ENCODE assay signal across 12 cellular contexts in genomic region chr12:127363392-127363791, GRCh38.
DNase-seq lines count a peak whose midpoint lies in the region; ATAC-seq and TF ChIP-seq lines count a peak whose summit lies in the region.
"Had no signal": no experiment of that assay in that cellular context is flagged by ENCODE, and none has a peak within 500 bp of the region (broad histone marks: within the 10 kb centered on the region; RNA-seq: fewer than 3 reads in every experiment).

No MANE protein-coding gene starts in this region.

- H3K4me1 ChIP-seq in HCT116 (ENCODE audit: control insufficient read depth in 1 of 2, insufficient read depth in 2 of 2, low read length in 2 of 2) (no peaks in the 10 kb centered on the region), PC-9 (replicated peaks; ENCODE audit: insufficient read depth) (no peaks in the 10 kb centered on the region), gastroesophageal sphincter (no peaks in the 10 kb centered on the region)
- no peaks in the 10 kb centered on the region for H3K4me1 ChIP-seq in CD8-positive, alpha-beta T cell (ENCODE audit: insufficient read depth, low read length)

- no peaks in the 10 kb centered on the region for H3K9me3 ChIP-seq in HCT116 (ENCODE audit: control insufficient read depth in 1 of 2, insufficient read depth in 1 of 2, low read depth in 1 of 2, low read length in 2 of 2)
- H3K9me3 ChIP-seq in PC-9 (ENCODE audit: insufficient read depth, low read depth): no peaks in the 10 kb centered on the region
- H3K9me3 ChIP-seq in CD8-positive, alpha-beta T cell (ENCODE audit: low read length): no peaks in the 10 kb centered on the region
- peaks cover 0 to 1% (median 0%) of the 10 kb centered on the region in 3 donors for H3K9me3 ChIP-seq in gastroesophageal sphincter

- WGBS in gastroesophageal sphincter (ENCODE audit: low coverage in 1 of 2), 2 donors: 43 to 57% methylated on average over 2 of the region's 2 CpGs

- H3K79me2 ChIP-seq in HCT116 (ENCODE audit: insufficient read depth, low read length) (no peaks in the 10 kb centered on the region), PC-9 (ENCODE audit: low read depth) (no peaks in the 10 kb centered on the region)

- H3K9me2 ChIP-seq in HCT116 (ENCODE audit: insufficient read depth): no peaks in the 10 kb centered on the region
- no peaks in the 10 kb centered on the region for H3K9me2 ChIP-seq in PC-9 (ENCODE audit: insufficient read depth)

- no peak overlapping the region for H2AFZ ChIP-seq in HCT116 (ENCODE audit: low read depth, low read length, poor library complexity, severe bottlenecking)
- no peak overlapping the region for H2AFZ ChIP-seq in PC-9

- H3K27me3 ChIP-seq in HCT116 (ENCODE audit: insufficient read depth, low read length) (no peaks in the 10 kb centered on the region), PC-9 (ENCODE audit: insufficient read depth, low read depth) (no peaks in the 10 kb centered on the region), gastroesophageal sphincter (no peaks in the 10 kb centered on the region)
- H3K27me3 ChIP-seq in CD8-positive, alpha-beta T cell (ENCODE audit: insufficient read depth, low read length): no peaks in the 10 kb centered on the region
- H3K27me3 ChIP-seq: cardiac muscle cell had no signal

- RAD21 ChIA-PET in HCT116 (lab: Charles Lee; ENCODE audit: low non-redundant PET in 1 of 2, low total read pairs in 2 of 2, uncharacterized antibody in 2 of 2, unreplicated experiment in 2 of 2): interaction anchor here in 1 of 2 experiments (1.0 to 1.2 kb wide), 2 partner anchors 18 to 255 kb away, joined by 3 read pairs; no protein-coding TSS in a partner anchor

- ATAC-seq in HCT116: peak; percentile 75
- ATAC-seq in CD8-positive, alpha-beta T cell: no peak
- no peak for ATAC-seq in gastroesophageal sphincter
- no peak for ATAC-seq in HG02884 (IDR thresholded peaks at IDR 0.05; ENCODE audit: unreplicated experiment)

- H3K36me3 Mint-ChIP-seq in glutamatergic neuron (ENCODE audit: unreplicated experiment): no peaks in the 10 kb centered on the region
- H3K36me3 Mint-ChIP-seq in CD8-positive, alpha-beta T cell: no peaks in the 10 kb centered on the region

- H3K27ac ChIP-seq in HCT116 (ENCODE audit: low read depth, low read length): no peak overlapping the region
- H3K27ac ChIP-seq in PC-9: no peak overlapping the region
- no peak overlapping the region for H3K27ac ChIP-seq in CD8-positive, alpha-beta T cell (ENCODE audit: low read depth, low read length)
- H3K27ac ChIP-seq in gastroesophageal sphincter: no peak overlapping the region
- H3K27ac ChIP-seq: cardiac muscle cell had no signal

- TF ChIP-seq POLR2A in HCT116 (IDR thresholded peaks at IDR 0.05; ENCODE audit: borderline replicate concordance, extremely low read depth, insufficient read depth, insufficient read length) (no peak), gastroesophageal sphincter (IDR thresholded peaks at IDR 0.05) (no peak)

- no peak overlapping the region for H3K4me2 ChIP-seq in HCT116 (ENCODE audit: low read length)
- no peak overlapping the region for H3K4me2 ChIP-seq in PC-9

- CTCF ChIA-PET in HCT116 (lab: Charles Lee) (interaction anchor here (0.7 to 2.1 kb wide), 10 partner anchors 8 to 591 kb away, joined by 3 to 27 read pairs (median 6); no protein-coding TSS in a partner anchor), PC-9 (lab: Charles Lee) (interaction anchor here (0.6 to 0.7 kb wide), 2 partner anchors 17 to 1462 kb away, joined by 3 to 6 read pairs; no protein-coding TSS in a partner anchor)
- CTCF ChIA-PET in CD8-positive, alpha-beta T cell (lab: Charles Lee): no interaction called here

- no peaks in the 10 kb centered on the region for H3K9me3 Mint-ChIP-seq in glutamatergic neuron (ENCODE audit: unreplicated experiment)
- peaks cover 3% of the 10 kb centered on the region for H3K9me3 Mint-ChIP-seq in CD8-positive, alpha-beta T cell
- H3K9me3 Mint-ChIP-seq: T-helper 1 cell treated with Interleukin-12 subunit alpha and Interleukin-12 subunit beta and Interleukin-4 antibody, amounts not matched to agents 30 μg/mL and 1 μg/mL, for 36 hours had no signal

- no peak overlapping the region for H3K9ac ChIP-seq in HCT116 (ENCODE audit: low read length)

- intact Hi-C loops in HCT116 (cut with micrococcal nuclease) (no loop called here), PC-9 (cut with micrococcal nuclease; ENCODE audit: unreplicated experiment) (no loop called here)
- intact Hi-C loops in CD8-positive, alpha-beta T cell (cut with DNase I, micrococcal nuclease): no loop called here

- no peaks in the 10 kb centered on the region for H3K4me1 Mint-ChIP-seq in glutamatergic neuron (ENCODE audit: low read depth, unreplicated experiment)
- H3K4me1 Mint-ChIP-seq in CD8-positive, alpha-beta T cell (ENCODE audit: low read depth): no peaks in the 10 kb centered on the region

- H3K27me3 Mint-ChIP-seq in glutamatergic neuron (ENCODE audit: unreplicated experiment): no peaks in the 10 kb centered on the region
- H3K27me3 Mint-ChIP-seq in CD8-positive, alpha-beta T cell (ENCODE audit: low read depth): no peaks in the 10 kb centered on the region

- no peaks in the 10 kb centered on the region for H4K20me1 ChIP-seq in HCT116 (ENCODE audit: insufficient read depth)
- H4K20me1 ChIP-seq in PC-9 (ENCODE audit: insufficient read depth): no peaks in the 10 kb centered on the region

- no peak overlapping the region for H3K4me3 Mint-ChIP-seq in glutamatergic neuron (ENCODE audit: unreplicated experiment)
- H3K4me3 Mint-ChIP-seq in CD8-positive, alpha-beta T cell: no peak overlapping the region
- H3K4me3 Mint-ChIP-seq: T-helper 1 cell treated with Interleukin-12 subunit alpha and Interleukin-12 subunit beta and Interleukin-4 antibody, amounts not matched to agents 30 μg/mL and 1 μg/mL, for 36 hours had no signal

- peak; percentile 45 for TF ChIP-seq CTCF in AG10803 (conservative IDR thresholded peaks at IDR 0.05; ENCODE audit: low read length)
- TF ChIP-seq CTCF in HCT116 (IDR thresholded peaks at IDR 0.05 in 2 of 3, conservative IDR thresholded peaks at IDR 0.05 in 1 of 3; ENCODE audit: borderline replicate concordance in 1 of 3, insufficient read depth in 1 of 3, low read depth in 2 of 3, low read length in 2 of 3): peak; percentile 23 to 60 (median 54); a peak in 5 of 6 replicates
- peak; percentile 42; the same call in 1 of the 2 replicates for TF ChIP-seq CTCF in PC-9 (conservative IDR thresholded peaks at IDR 0.05)
- peak; percentile 52 for TF ChIP-seq CTCF in glutamatergic neuron (IDR thresholded peaks at IDR 0.05; ENCODE audit: partially characterized antibody, unreplicated experiment)
- no peak for TF ChIP-seq CTCF in CD8-positive, alpha-beta T cell (IDR thresholded peaks at IDR 0.05)
- no peak for TF ChIP-seq CTCF in gastroesophageal sphincter (IDR thresholded peaks at IDR 0.05)

- peak; percentile 63 for TF ChIP-seq RAD21 in HCT116 (IDR thresholded peaks at IDR 0.05; ENCODE audit: low read depth)

- H3K27ac Mint-ChIP-seq in glutamatergic neuron (ENCODE audit: unreplicated experiment): no peak overlapping the region
- H3K27ac Mint-ChIP-seq in CD8-positive, alpha-beta T cell: no peak overlapping the region
- H3K27ac Mint-ChIP-seq: T-helper 1 cell treated with Interleukin-12 subunit alpha and Interleukin-12 subunit beta and Interleukin-4 antibody, amounts not matched to agents 30 μg/mL and 1 μg/mL, for 36 hours had no signal

- BruUV-seq in HCT116 (replicated peaks; lab: Mats Ljungman, UMichigan) (no TSS peak), PC-9 (replicated peaks; lab: Mats Ljungman, UMichigan) (no TSS peak)

- POLR2A ChIA-PET in HCT116 (lab: Charles Lee) (no interaction called here), PC-9 (lab: Charles Lee; ENCODE audit: unreplicated experiment) (no interaction called here)
- POLR2A ChIA-PET in CD8-positive, alpha-beta T cell (lab: Charles Lee): no interaction called here

- DNase-seq in AG10803 (ENCODE audit: low read depth) (no peak), HCT116 (ENCODE audit: low read depth, low spot score) (peak; percentile 22), PC-9 (no peak), glutamatergic neuron (no peak), AG08395 (ENCODE audit: low spot score) (no peak)
- no peak for DNase-seq in CD8-positive, alpha-beta T cell
- DNase-seq: midbrain, NCI-H2107 had no signal

- no peaks in the 10 kb centered on the region for H3F3A ChIP-seq in PC-9 (ENCODE audit: insufficient read depth, low read depth)

- TF ChIP-seq EP300 in gastroesophageal sphincter (IDR thresholded peaks at IDR 0.05): no peak

- H3K4me3 ChIP-seq in AG10803 (ENCODE audit: low read length) (no peak overlapping the region), HCT116 (replicated peaks in 1 of 2; ENCODE audit: low read depth in 1 of 2, low read length in 2 of 2) (no peak overlapping the region), PC-9 (no peak overlapping the region), gastroesophageal sphincter (no peak overlapping the region)
- H3K4me3 ChIP-seq in CD8-positive, alpha-beta T cell (ENCODE audit: low read depth, low read length): no peak overlapping the region
- H3K4me3 ChIP-seq: cardiac muscle cell had no signal

- no peaks in the 10 kb centered on the region for H3K36me3 ChIP-seq in HCT116 (ENCODE audit: control insufficient read depth in 1 of 2, insufficient read depth in 2 of 2, low read length in 2 of 2)
- H3K36me3 ChIP-seq in PC-9 (ENCODE audit: low read depth): no peaks in the 10 kb centered on the region
- no peaks in the 10 kb centered on the region for H3K36me3 ChIP-seq in CD8-positive, alpha-beta T cell (ENCODE audit: insufficient read depth, low read length)
- H3K36me3 ChIP-seq in gastroesophageal sphincter: no peaks in the 10 kb centered on the region
- H3K36me3 ChIP-seq: cardiac muscle cell had no signal

TF ChIP-seq in HCT116, 20 proteins besides CTCF, POLR2A, EP300 and RAD21 (continues in another document):
- TF ChIP-seq ZFX (IDR thresholded peaks at IDR 0.05) (no peak), MAX (IDR thresholded peaks at IDR 0.05) (no peak), JUND (IDR thresholded peaks at IDR 0.05) (no peak)

Comparison
In these comparisons a context has a peak if more than half of its experiments do, and no peak if none do; other contexts are left out.
1. CTCF ChIP-seq: peak in AG10803 (single experiment), HCT116 (3 of 3), PC-9 (single experiment) and glutamatergic neuron (single experiment); none in CD8-positive, alpha-beta T cell (single experiment) and gastroesophageal sphincter (0 of 4).